In genomic region chr2:227406177-227407031, GRCh38 we compare ENCODE assay signal across 8 cellular contexts.
DNase-seq lines count a peak whose midpoint lies in the region; ATAC-seq and TF ChIP-seq lines count a peak whose summit lies in the region.

No MANE protein-coding gene starts in this region.

- peak; percentile 61 for TF ChIP-seq CTCF in GM12864 (IDR thresholded peaks at IDR 0.05; ENCODE audit: low read depth, low read length, missing control alignments)
- peak; percentile 85 for TF ChIP-seq CTCF in brain microvascular endothelial cell (IDR thresholded peaks at IDR 0.05; ENCODE audit: low read depth, low read length, missing control alignments)

- peak; percentile 35 for ATAC-seq in HG03442 (IDR thresholded peaks at IDR 0.05; ENCODE audit: unreplicated experiment)

- H3K4me1 ChIP-seq in iPS DF 6.9 (ENCODE audit: control insufficient read depth, insufficient read depth, low read length): no peaks in the 10 kb centered on the region

- DNase-seq in 8988T: peak; percentile 48
- no peak for DNase-seq in GM12864 (ENCODE audit: low read depth)
- DNase-seq in NCI-H69 (lab: John Stamatoyannopoulos, UW): peak; percentile 91
- DNase-seq in brain microvascular endothelial cell: peak; percentile 89
- DNase-seq in iPS DF 6.9 (ENCODE audit: low read depth, low spot score): peak; percentile 64
- DNase-seq in skeletal muscle cell (ENCODE audit: low read depth): peak; percentile 87
- DNase-seq in activated gamma-delta T cell (lab: John Stamatoyannopoulos, UW): no peak

- H3K27me3 ChIP-seq in brain microvascular endothelial cell (replicated peaks) (no peaks in the 10 kb centered on the region), iPS DF 6.9 (ENCODE audit: control insufficient read depth, insufficient read depth, low read length) (no peaks in the 10 kb centered on the region)

- H3K4me3 ChIP-seq in GM12864 (ENCODE audit: low read depth, low read length) (no peak overlapping the region), brain microvascular endothelial cell (ENCODE audit: low read depth, low read length) (no peak overlapping the region), iPS DF 6.9 (ENCODE audit: low read length) (no peak overlapping the region), skeletal muscle cell (ENCODE audit: low read depth, low read length) (no peak overlapping the region)

- H3K36me3 ChIP-seq in brain microvascular endothelial cell (replicated peaks) (no peaks in the 10 kb centered on the region), iPS DF 6.9 (ENCODE audit: control insufficient read depth, insufficient read depth, low read length) (no peaks in the 10 kb centered on the region)

- H3K27ac ChIP-seq in brain microvascular endothelial cell (peak overlapping the region; percentile 69), iPS DF 6.9 (ENCODE audit: low read length) (no peak overlapping the region)

- WGBS in iPS DF 6.9 (ENCODE audit: insufficient coverage, insufficient read length): no CpG with 5 or more reads among the region's 7 CpGs

- in situ Hi-C loops in brain microvascular endothelial cell (cut with HindIII; ENCODE audit: low pct_ligation_motif_present, low sequenced_read_pairs): no loop called here

- H3K9me3 ChIP-seq in iPS DF 6.9 (ENCODE audit: control insufficient read depth, insufficient read depth, low read length): no peaks in the 10 kb centered on the region

Comparison
In these comparisons a context has a peak if more than half of its experiments do, and no peak if none do; other contexts are left out.
1. DNase-seq: peak in 8988T (single experiment), NCI-H69 (single experiment), brain microvascular endothelial cell (single experiment), iPS DF 6.9 (single experiment) and skeletal muscle cell (single experiment); none in GM12864 (single experiment) and activated gamma-delta T cell (single experiment).